In the genomic region with DNA sequence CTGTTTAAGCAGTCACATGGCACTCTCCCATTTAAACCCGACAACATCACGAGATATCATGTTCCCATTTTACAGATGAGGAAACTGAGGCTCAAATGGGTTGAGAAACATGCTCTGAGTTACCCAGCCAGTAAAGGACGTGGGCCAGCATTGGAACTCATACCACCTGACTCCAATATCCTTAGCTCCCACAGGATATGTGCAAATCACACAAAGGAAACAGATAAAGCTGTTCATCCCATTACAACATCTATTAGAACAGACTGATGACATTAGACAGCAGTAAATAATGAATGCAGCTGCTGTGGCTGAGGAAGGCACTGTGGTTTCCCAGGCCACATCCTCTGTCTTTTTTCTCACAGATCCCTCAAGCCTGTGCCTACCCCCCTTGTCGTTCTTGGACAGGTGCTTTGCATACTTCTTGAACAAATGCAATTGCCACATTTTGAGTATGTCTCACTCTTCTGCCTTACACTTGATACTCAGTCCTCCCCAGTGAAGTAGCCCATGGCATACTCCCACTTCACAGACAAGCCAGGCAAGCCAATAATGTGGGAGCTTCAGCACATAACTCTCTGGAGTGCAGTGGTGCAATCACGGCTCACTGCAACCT, we compare ENCODE assay signal across 8 cellular contexts. TPM values are rescaled to one million over a fixed set of nuclear protein-coding genes. Genes with fewer than 3 reads are reported as not detected.
DNase-seq lines count a peak whose midpoint lies in the region; ATAC-seq and TF ChIP-seq lines count a peak whose summit lies in the region.
"Had no signal": no experiment of that assay in that cellular context is flagged by ENCODE, and none has a peak within 500 bp of the region (broad histone marks: within the 10 kb centered on the region; RNA-seq: fewer than 3 reads in every experiment).

No MANE protein-coding gene starts in this region.

- H3K36me3 ChIP-seq in lung (ENCODE audit: control insufficient read depth in 2 of 2, insufficient read depth in 2 of 2, low read length in 2 of 2) = no peaks in the 10 kb centered on the region

- DNase-seq in SK-MEL-5 (ENCODE audit: low read depth, low spot score) (peak; percentile 65), lung (ENCODE audit: low spot score) (peak; percentile 46), NCI-H1436 treated with DMSO at 0.1 percent for 48 hours (lab: John Stamatoyannopoulos, UW) (no peak), OCI-M2 (lab: John Stamatoyannopoulos, UW; ENCODE audit: unreplicated experiment) (no peak)
- DNase-seq in stimulated activated CD4-positive, alpha-beta T cell treated with anti-CD3 and anti-CD28 coated beads, Interleukin-1b, Interleukin-23, amount 100 ng/mL, for 48 hours = no peak

- H3K27me3 ChIP-seq in lung (ENCODE audit: control insufficient read depth, insufficient read depth) = no peaks in the 10 kb centered on the region

- peak; percentile 100 for ATAC-seq in GM19035 (IDR thresholded peaks at IDR 0.05; ENCODE audit: unreplicated experiment)
- peak; percentile 99 for ATAC-seq in HG02870 (IDR thresholded peaks at IDR 0.05; ENCODE audit: unreplicated experiment)
- peak; percentile 14 for ATAC-seq in lung (ENCODE audit: insufficient read depth, low FRiP score)

- H3K4me1 ChIP-seq in lung (ENCODE audit: control insufficient read depth in 2 of 2, insufficient read depth in 2 of 2, low read length in 2 of 2) = peaks cover 4 to 19% of the 10 kb centered on the region in 2 donors

- H3K27ac ChIP-seq in lung (ENCODE audit: low read depth in 1 of 2, low read length in 1 of 2) = peak overlapping the region in 1 of 2 donors; percentile 60
- H3K27ac ChIP-seq: SK-N-MC had no signal

- 39 to 52% methylated on average over 5 of the region's 5 CpGs for WGBS in lung, 2 donors

- in situ Hi-C loops in SK-MEL-5 (cut with HindIII; ENCODE audit: low pct_unique_long_range_greater_than_20kb, low sequenced_read_pairs) = no loop called here

- no peak for TF ChIP-seq CTCF in lung (IDR thresholded peaks at IDR 0.05; ENCODE audit: control extremely low read depth, extremely low read depth)

- no peaks in the 10 kb centered on the region for H3K9me3 ChIP-seq in lung (ENCODE audit: control insufficient read depth in 2 of 2, insufficient read depth in 1 of 2, low read length in 1 of 2)

- no peak overlapping the region for H3K4me3 ChIP-seq in lung
- H3K4me3 ChIP-seq: SK-N-MC had no signal

RNA-seq across cellular contexts. Expression of a gene that starts 17.7 kb away (rescaled TPM):
- 31.4 and 36.7 TPM in 2 replicates for total RNA-seq in SK-MEL-5 (2014; rRNA removed; shearing (Covaris generic))
- 23.8 and 23.9 TPM in 2 replicates for polyA plus RNA-seq in SK-MEL-5 (2015; cell fraction: cytosol; rRNA removed)
- 26.2 and 34.6 TPM in 2 replicates for polyA plus RNA-seq in SK-MEL-5 (2015; cell fraction: nucleus; rRNA removed)
- total RNA-seq in lung = 10 to 100 TPM; 59.4 to 96.4 TPM
- polyA plus RNA-seq in lung = 10 to 100 TPM; 16.6 to 18.5 TPM

Comparison
In these comparisons a context has a peak if more than half of its experiments do, and no peak if none do; other contexts are left out.
1. ATAC-seq: peak in every context shown above with its lines; median percentile 100 in GM19035; 99 in HG02870; 14 in lung.
2. DNase-seq: peak in SK-MEL-5 (single experiment) and lung (single experiment); none in NCI-H1436 treated with DMSO at 0.1 percent for 48 hours (single experiment), OCI-M2 (single experiment) and stimulated activated CD4-positive, alpha-beta T cell treated with anti-CD3 and anti-CD28 coated beads, Interleukin-1b, Interleukin-23, amount 100 ng/mL, for 48 hours (single experiment).